8 cellular contexts compared by ENCODE assay signal in genomic region chr16:53952215-53953208, GRCh38.
DNase-seq lines count a peak whose midpoint lies in the region; ATAC-seq and TF ChIP-seq lines count a peak whose summit lies in the region.

No MANE protein-coding gene starts in this region.

- no peaks in the 10 kb centered on the region for H3K36me3 Mint-ChIP-seq in activated T-cell treated with anti-CD3 and anti-CD28 coated beads, Interleukin-2, amount 50 U/mL, for 72 hours (ENCODE audit: insufficient read depth in 2 of 2)
- H3K36me3 Mint-ChIP-seq in stimulated activated effector memory CD8-positive, alpha-beta T cell treated with anti-CD3 and anti-CD28 coated beads, Interleukin-12 subunit alpha, Interleukin-12 subunit beta, amount 100 ng/mL, for 72 hours = no peaks in the 10 kb centered on the region

- peak; percentile 58 to 69 for ATAC-seq in activated T-cell treated with anti-CD3 and anti-CD28 coated beads, Interleukin-2, amount 50 U/mL, for 72 hours (replicated peaks in 1 of 2)
- ATAC-seq in HG03469 (IDR thresholded peaks at IDR 0.05; ENCODE audit: unreplicated experiment) (peak; percentile 48), GM18873 (IDR thresholded peaks at IDR 0.05; ENCODE audit: low FRiP score, unreplicated experiment) (no peak)
- ATAC-seq in stimulated activated effector memory CD8-positive, alpha-beta T cell treated with anti-CD3 and anti-CD28 coated beads, Interleukin-12 subunit alpha, Interleukin-12 subunit beta, amount 100 ng/mL, for 72 hours = peak; percentile 47

- no peak for DNase-seq in activated T-cell treated with anti-CD3 and anti-CD28 coated beads, Interleukin-2, amount 50 U/mL, for 72 hours
- no peak for DNase-seq in activated T-cell treated with anti-CD3 and anti-CD28 coated beads, Interleukin-2, amount 50 U/mL, for 48 hours
- peak; percentile 47 to 48 for DNase-seq in cardiac fibroblast (ENCODE audit: low read depth in 2 of 2)
- no peak for DNase-seq in stimulated activated effector memory CD8-positive, alpha-beta T cell treated with anti-CD3 and anti-CD28 coated beads, Interleukin-12 subunit alpha, Interleukin-12 subunit beta, amount 100 ng/mL, for 72 hours (ENCODE audit: low spot score in 2 of 2)
- DNase-seq in activated CD4-positive, alpha-beta T cell treated with anti-CD3 and anti-CD28 coated beads, Interleukin-2, amount 50 U/mL, for 4 hours = no peak
- no peak for DNase-seq in Ammon's horn (ENCODE audit: low spot score)

- peak overlapping the region; percentile 79 for H3K27ac Mint-ChIP-seq in activated T-cell treated with anti-CD3 and anti-CD28 coated beads, Interleukin-2, amount 50 U/mL, for 72 hours
- H3K27ac Mint-ChIP-seq in stimulated activated effector memory CD8-positive, alpha-beta T cell treated with anti-CD3 and anti-CD28 coated beads, Interleukin-12 subunit alpha, Interleukin-12 subunit beta, amount 100 ng/mL, for 72 hours = no peak overlapping the region

- peaks cover 26% of the 10 kb centered on the region for H3K4me1 Mint-ChIP-seq in activated T-cell treated with anti-CD3 and anti-CD28 coated beads, Interleukin-2, amount 50 U/mL, for 72 hours (ENCODE audit: low read depth)
- H3K4me1 Mint-ChIP-seq in stimulated activated effector memory CD8-positive, alpha-beta T cell treated with anti-CD3 and anti-CD28 coated beads, Interleukin-12 subunit alpha, Interleukin-12 subunit beta, amount 100 ng/mL, for 72 hours = peaks cover 23% of the 10 kb centered on the region

- peak overlapping the region; percentile 50 to 80 for H3K4me3 Mint-ChIP-seq in activated T-cell treated with anti-CD3 and anti-CD28 coated beads, Interleukin-2, amount 50 U/mL, for 72 hours
- H3K4me3 Mint-ChIP-seq in stimulated activated effector memory CD8-positive, alpha-beta T cell treated with anti-CD3 and anti-CD28 coated beads, Interleukin-12 subunit alpha, Interleukin-12 subunit beta, amount 100 ng/mL, for 72 hours = no peak overlapping the region

- no peak overlapping the region for H3K4me3 ChIP-seq in cardiac fibroblast (replicated peaks in 1 of 2; ENCODE audit: low read depth in 2 of 2, low read length in 2 of 2)

- no peak for TF ChIP-seq CTCF in cardiac fibroblast (IDR thresholded peaks at IDR 0.05; ENCODE audit: low read depth, low read length)

- H3K9me3 Mint-ChIP-seq in activated T-cell treated with anti-CD3 and anti-CD28 coated beads, Interleukin-2, amount 50 U/mL, for 72 hours = no peaks in the 10 kb centered on the region
- H3K9me3 Mint-ChIP-seq in stimulated activated effector memory CD8-positive, alpha-beta T cell treated with anti-CD3 and anti-CD28 coated beads, Interleukin-12 subunit alpha, Interleukin-12 subunit beta, amount 100 ng/mL, for 72 hours = no peaks in the 10 kb centered on the region

- H3K27me3 Mint-ChIP-seq in activated T-cell treated with anti-CD3 and anti-CD28 coated beads, Interleukin-2, amount 50 U/mL, for 72 hours (ENCODE audit: low read depth) = no peaks in the 10 kb centered on the region

Comparison
In these comparisons a context has a peak if more than half of its experiments do, and no peak if none do; other contexts are left out.
1. DNase-seq: peak in cardiac fibroblast (2 of 2); none in activated T-cell treated with anti-CD3 and anti-CD28 coated beads, Interleukin-2, amount 50 U/mL, for 72 hours (0 of 2), activated T-cell treated with anti-CD3 and anti-CD28 coated beads, Interleukin-2, amount 50 U/mL, for 48 hours (0 of 2), stimulated activated effector memory CD8-positive, alpha-beta T cell treated with anti-CD3 and anti-CD28 coated beads, Interleukin-12 subunit alpha, Interleukin-12 subunit beta, amount 100 ng/mL, for 72 hours (0 of 2), activated CD4-positive, alpha-beta T cell treated with anti-CD3 and anti-CD28 coated beads, Interleukin-2, amount 50 U/mL, for 4 hours (0 of 2) and Ammon's horn (single experiment).